In the genomic region with DNA sequence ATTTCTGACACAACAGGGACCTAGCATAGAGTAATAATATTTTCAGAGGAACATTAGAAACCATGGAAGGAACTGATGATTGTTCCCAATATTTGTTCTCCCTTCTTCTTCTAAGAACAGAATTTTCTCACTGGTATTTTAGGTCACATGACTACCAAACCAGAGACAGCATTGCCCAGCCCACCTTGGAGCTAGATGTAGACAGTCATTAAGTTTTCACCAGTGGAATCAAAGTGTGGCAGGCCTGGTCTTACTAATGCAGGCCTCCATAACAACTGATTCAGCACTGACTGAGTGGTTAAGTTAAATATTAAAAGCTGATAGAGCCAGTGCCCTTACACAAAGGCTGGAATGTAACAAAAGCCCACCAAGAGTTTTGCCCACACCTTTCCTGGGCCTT, we compare ENCODE assay signal across 15 cellular contexts.
DNase-seq lines count a peak whose midpoint lies in the region; ATAC-seq and TF ChIP-seq lines count a peak whose summit lies in the region.
"Had no signal": no experiment of that assay in that cellular context is flagged by ENCODE, and none has a peak within 500 bp of the region (broad histone marks: within the 10 kb centered on the region; RNA-seq: fewer than 3 reads in every experiment).

No MANE protein-coding gene starts in this region.

- TF ChIP-seq CTCF in epithelial cell of proximal tubule (conservative IDR thresholded peaks at IDR 0.05; ENCODE audit: low read depth, low read length) (no peak), omental fat pad (IDR thresholded peaks at IDR 0.05) (no peak)

- H3K4me3 ChIP-seq in HUES48 (ENCODE audit: low read depth, low read length), result no peak overlapping the region
- H3K4me3 ChIP-seq in epithelial cell of proximal tubule (ENCODE audit: low read depth, low read length), result no peak overlapping the region
- H3K4me3 ChIP-seq: HAP-1 had no signal

- peak; percentile 46 for DNase-seq in epithelial cell of proximal tubule (ENCODE audit: low read depth)
- DNase-seq in left kidney (ENCODE audit: low read depth, low spot score), result peak; percentile 26
- DNase-seq in renal cortical epithelial cell (ENCODE audit: low read depth), result peak; percentile 78
- no peak for DNase-seq in omental fat pad (ENCODE audit: low spot score)
- no peak for DNase-seq in T-helper 2 cell
- DNase-seq: 8988T; C1 segment of cervical spinal cord; Calu3; CD4-positive, alpha-beta T cell; DMS 273 treated with DMSO at 0.1 percent for 48 hours; IMR-90 had no signal

- no peaks in the 10 kb centered on the region for H3K9me3 ChIP-seq in HUES48 (ENCODE audit: control insufficient read depth, insufficient read depth, low read length)
- H3K9me3 ChIP-seq: HAP-1 had no signal

- H3K27me3 ChIP-seq in HUES48 (ENCODE audit: control insufficient read depth, insufficient read depth, low read length), result no peaks in the 10 kb centered on the region

- no peaks in the 10 kb centered on the region for H3K36me3 ChIP-seq in HUES48 (ENCODE audit: control insufficient read depth, insufficient read depth, low read length)
- H3K36me3 ChIP-seq: HAP-1 had no signal

- ATAC-seq in omental fat pad (ENCODE audit: low FRiP score) (no peak), HG03571 (IDR thresholded peaks at IDR 0.05; ENCODE audit: unreplicated experiment) (no peak)

- no peak overlapping the region for H3K9ac ChIP-seq in HUES48 (ENCODE audit: low read depth, low read length)

- peak overlapping the region; percentile 28 for H3K27ac ChIP-seq in HUES48 (ENCODE audit: low read depth, low read length)
- H3K27ac ChIP-seq: HL-60 had no signal

- no peaks in the 10 kb centered on the region for H3K4me1 ChIP-seq in HUES48 (ENCODE audit: control insufficient read depth, insufficient read depth, low read length)
- H3K4me1 ChIP-seq: HAP-1 had no signal

Comparison
In these comparisons a context has a peak if more than half of its experiments do, and no peak if none do; other contexts are left out.
1. DNase-seq: peak in epithelial cell of proximal tubule (single experiment), left kidney (single experiment) and renal cortical epithelial cell (single experiment); none in omental fat pad (single experiment) and T-helper 2 cell (0 of 5).